Comparison of ENCODE assay signal across 17 cellular contexts in the genomic region with DNA sequence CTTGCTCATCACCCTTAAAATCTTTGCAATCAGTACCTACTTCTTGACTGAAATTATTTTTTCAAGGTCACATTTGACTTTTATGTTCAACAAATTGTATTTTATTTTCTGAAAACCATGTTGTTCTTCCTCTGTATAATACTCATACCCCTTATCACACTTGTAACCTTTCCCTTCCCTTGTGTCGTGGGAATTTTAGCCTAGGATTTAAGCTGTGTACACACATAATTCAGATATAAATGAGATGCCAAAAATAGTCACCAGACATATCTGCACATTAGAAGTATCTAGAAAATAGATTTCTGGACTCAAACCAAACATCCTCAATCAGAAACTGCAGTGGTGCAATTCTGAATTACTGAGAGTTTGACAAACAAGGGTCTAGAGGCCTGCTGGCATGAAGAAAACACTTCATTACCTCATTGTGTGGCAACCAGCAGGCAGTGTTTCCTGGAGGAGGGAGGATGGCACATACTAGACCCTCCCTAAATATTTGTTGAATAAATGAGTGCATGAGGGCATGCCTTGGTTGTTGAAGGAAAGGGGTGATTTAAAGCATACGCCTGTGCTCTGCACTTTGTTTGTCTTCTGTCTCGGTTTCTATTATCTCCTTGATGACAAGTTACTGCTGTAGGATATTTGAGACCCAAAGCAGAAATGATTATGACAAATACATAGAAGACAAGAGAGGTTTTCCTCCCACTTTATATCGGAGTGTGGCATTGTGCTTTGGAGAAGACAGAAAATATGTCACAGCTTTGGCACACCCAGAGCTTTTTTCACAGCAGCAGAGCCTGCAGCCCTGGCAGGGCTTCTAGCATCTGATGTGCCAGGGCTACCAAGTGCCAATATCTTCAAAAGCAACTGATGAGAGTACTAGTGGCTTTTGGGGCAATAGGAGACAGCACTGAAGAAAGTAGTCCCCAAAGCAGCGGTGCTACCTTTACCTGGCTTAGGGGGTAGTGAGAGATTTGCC.
DNase-seq lines count a peak whose midpoint lies in the region; TF ChIP-seq lines count a peak whose summit lies in the region.
"Had no signal": no experiment of that assay in that cellular context is flagged by ENCODE, and none has a peak within 500 bp of the region (broad histone marks: within the 10 kb centered on the region; RNA-seq: fewer than 3 reads in every experiment).

No MANE protein-coding gene starts in this region.

- H3K4me3 Mint-ChIP-seq in osteocyte (ENCODE audit: unreplicated experiment), result no peak overlapping the region
- no peak overlapping the region for H3K4me3 Mint-ChIP-seq in MCF 10A (ENCODE audit: unreplicated experiment)
- H3K4me3 Mint-ChIP-seq: activated T-cell treated with anti-CD3 and anti-CD28 coated beads, Interleukin-2, amount 50 U/mL, for 24 hours; B cell; stimulated activated effector memory CD8-positive, alpha-beta T cell treated with anti-CD3 and anti-CD28 coated beads, Interleukin-12 subunit alpha, Interleukin-12 subunit beta, amount 100 ng/mL, for 72 hours had no signal

- peaks cover 3% of the 10 kb centered on the region for H3K36me3 Mint-ChIP-seq in osteocyte (ENCODE audit: unreplicated experiment)
- peaks cover 5% of the 10 kb centered on the region for H3K36me3 Mint-ChIP-seq in MCF 10A (ENCODE audit: insufficient read depth, unreplicated experiment)
- H3K36me3 Mint-ChIP-seq: stimulated activated effector memory CD8-positive, alpha-beta T cell treated with anti-CD3 and anti-CD28 coated beads, Interleukin-12 subunit alpha, Interleukin-12 subunit beta, amount 100 ng/mL, for 72 hours had no signal

- H3K9me3 Mint-ChIP-seq in osteocyte (ENCODE audit: unreplicated experiment) (peaks cover 9% of the 10 kb centered on the region), MCF 10A (ENCODE audit: unreplicated experiment) (no peaks in the 10 kb centered on the region)

- H3K27ac Mint-ChIP-seq in osteocyte (ENCODE audit: unreplicated experiment) (peak overlapping the region; percentile 51), MCF 10A (ENCODE audit: low read depth, unreplicated experiment) (no peak overlapping the region)
- H3K27ac Mint-ChIP-seq: activated T-cell treated with anti-CD3 and anti-CD28 coated beads, Interleukin-2, amount 50 U/mL, for 24 hours; B cell; stimulated activated effector memory CD8-positive, alpha-beta T cell treated with anti-CD3 and anti-CD28 coated beads, Interleukin-12 subunit alpha, Interleukin-12 subunit beta, amount 100 ng/mL, for 72 hours had no signal

- no peaks in the 10 kb centered on the region for H3K27me3 Mint-ChIP-seq in osteocyte (ENCODE audit: unreplicated experiment)
- no peaks in the 10 kb centered on the region for H3K27me3 Mint-ChIP-seq in MCF 10A (ENCODE audit: insufficient read depth, unreplicated experiment)
- H3K27me3 Mint-ChIP-seq: activated T-cell treated with anti-CD3 and anti-CD28 coated beads, Interleukin-2, amount 50 U/mL, for 24 hours; B cell had no signal

- DNase-seq in NCI-H1092 (lab: John Stamatoyannopoulos, UW) (peak; percentile 45), NCI-H69 (lab: John Stamatoyannopoulos, UW) (peak; percentile 99), head of caudate nucleus (peak in 26 of 42 donors; percentile 10 to 75 (median 41)), osteocyte (ENCODE audit: extremely low spot score, unreplicated experiment) (no peak), GM10266 (ENCODE audit: extremely low spot score) (no peak), MCF 10A (ENCODE audit: unreplicated experiment) (no peak), NCI-H2196 treated with DMSO at 0.1 percent for 48 hours (lab: John Stamatoyannopoulos, UW; ENCODE audit: unreplicated experiment) (no peak), coronary artery (ENCODE audit: low spot score) (no peak)
- DNase-seq: activated T-cell treated with anti-CD3 and anti-CD28 coated beads, Interleukin-2, amount 50 U/mL, for 24 hours; dermis blood vessel endothelial cell; mucosa of descending colon; NCI-H1436; right lobe of liver; stimulated activated CD4-positive, alpha-beta T cell treated with anti-CD3 and anti-CD28 coated beads, Interleukin-4, amount 100 ng/mL, for 24 hours; uterus had no signal

- no peak overlapping the region for H3K27ac ChIP-seq in coronary artery
- H3K27ac ChIP-seq: right lobe of liver had no signal

- H3K4me1 Mint-ChIP-seq in osteocyte (ENCODE audit: unreplicated experiment) (peaks cover 44% of the 10 kb centered on the region), MCF 10A (ENCODE audit: insufficient read depth, unreplicated experiment) (no peaks in the 10 kb centered on the region)
- H3K4me1 Mint-ChIP-seq: B cell; stimulated activated effector memory CD8-positive, alpha-beta T cell treated with anti-CD3 and anti-CD28 coated beads, Interleukin-12 subunit alpha, Interleukin-12 subunit beta, amount 100 ng/mL, for 72 hours had no signal

- no peak overlapping the region for H3K4me3 ChIP-seq in coronary artery
- H3K4me3 ChIP-seq: mucosa of descending colon, right lobe of liver, uterus had no signal

- TF ChIP-seq CTCF in osteocyte (IDR thresholded peaks at IDR 0.05), result no peak
- no peak for TF ChIP-seq CTCF in GM10266 (IDR thresholded peaks at IDR 0.05; ENCODE audit: control insufficient read depth, insufficient read depth, low read depth, missing control alignments)
- no peak for TF ChIP-seq CTCF in MCF 10A (IDR thresholded peaks at IDR 0.05; ENCODE audit: unreplicated experiment)
- no peak for TF ChIP-seq CTCF in coronary artery (IDR thresholded peaks at IDR 0.05)

- no TSS peak for BruUV-seq in MCF 10A (replicated peaks; lab: Mats Ljungman, UMichigan)

- POLR2A ChIA-PET in MCF 10A (lab: Yijun Ruan, JAX), result no interaction called here

- CTCF ChIA-PET in MCF 10A (lab: Yijun Ruan, JAX), result interaction anchor here (0.5 to 1.2 kb wide), 2 partner anchors 10 to 11 kb away, joined by 3 read pairs; no protein-coding TSS in a partner anchor

- intact Hi-C loops in head of caudate nucleus (cut with DNase I) (no loop called here), MCF 10A (cut with micrococcal nuclease) (no loop called here)

Comparison
In these comparisons a context has a peak if more than half of its experiments do, and no peak if none do; other contexts are left out.
1. DNase-seq: peak in NCI-H1092 (single experiment), NCI-H69 (single experiment) and head of caudate nucleus (26 of 42); none in osteocyte (single experiment), GM10266 (single experiment), MCF 10A (single experiment), NCI-H2196 treated with DMSO at 0.1 percent for 48 hours (single experiment) and coronary artery (single experiment).